1 cellular context compared by ENCODE assay signal in the genomic region with DNA sequence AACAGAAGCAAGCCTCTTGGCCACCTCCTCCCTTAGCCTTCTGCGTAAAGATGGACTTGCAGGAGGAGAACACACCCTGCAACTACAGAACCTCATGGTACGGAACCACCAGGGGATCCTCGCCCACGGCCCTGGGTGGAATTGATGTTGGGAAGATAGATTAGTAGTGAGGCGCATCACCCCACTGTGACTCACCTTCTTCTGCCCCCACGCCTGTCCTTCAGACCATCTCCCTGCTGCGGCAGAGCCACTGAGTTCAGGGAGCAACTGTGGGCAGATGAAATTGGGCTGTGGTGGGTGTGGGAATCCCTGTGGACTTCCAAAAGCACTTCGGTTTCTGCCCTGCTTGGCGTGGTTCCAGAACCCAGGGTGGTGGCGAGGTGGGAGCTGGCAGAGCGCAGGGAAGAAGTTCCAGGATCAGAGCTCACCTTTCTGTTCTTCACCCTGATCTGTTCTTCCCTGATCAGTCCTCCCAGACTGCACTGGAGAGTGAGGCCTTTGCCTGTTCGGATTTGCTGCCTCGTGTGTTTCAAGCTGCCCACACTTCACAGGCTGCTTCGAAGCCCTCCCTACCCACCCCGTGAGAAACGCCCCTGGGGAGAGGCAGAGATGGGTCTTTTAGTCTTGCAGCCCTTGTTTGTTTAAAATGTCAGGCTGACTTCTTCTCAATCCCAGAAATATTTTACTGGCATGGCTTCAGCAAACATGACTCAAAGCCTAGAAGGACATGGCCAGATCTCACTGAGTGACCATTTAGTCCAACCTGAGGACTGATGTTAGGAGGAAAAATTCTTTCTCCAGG.
TF ChIP-seq lines count a peak whose summit lies in the region.

No MANE protein-coding gene starts in this region.

TF ChIP-seq in HEK293, 187 proteins besides CTCF, POLR2A, EP300 and RAD21 (continued from another document):
- TF ChIP-seq, protein P1, sequence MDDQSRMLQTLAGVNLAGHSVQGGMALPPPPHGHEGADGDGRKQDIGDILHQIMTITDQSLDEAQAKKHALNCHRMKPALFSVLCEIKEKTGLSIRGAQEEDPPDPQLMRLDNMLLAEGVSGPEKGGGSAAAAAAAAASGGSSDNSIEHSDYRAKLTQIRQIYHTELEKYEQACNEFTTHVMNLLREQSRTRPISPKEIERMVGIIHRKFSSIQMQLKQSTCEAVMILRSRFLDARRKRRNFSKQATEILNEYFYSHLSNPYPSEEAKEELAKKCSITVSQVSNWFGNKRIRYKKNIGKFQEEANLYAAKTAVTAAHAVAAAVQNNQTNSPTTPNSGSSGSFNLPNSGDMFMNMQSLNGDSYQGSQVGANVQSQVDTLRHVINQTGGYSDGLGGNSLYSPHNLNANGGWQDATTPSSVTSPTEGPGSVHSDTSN (CRISPR knock-in tag; IDR thresholded peaks at IDR 0.05): no peak
- TF ChIP-seq ZNF184 (tag by site-specific recombination; IDR thresholded peaks at IDR 0.05): no peak
- TF ChIP-seq, protein P2, sequence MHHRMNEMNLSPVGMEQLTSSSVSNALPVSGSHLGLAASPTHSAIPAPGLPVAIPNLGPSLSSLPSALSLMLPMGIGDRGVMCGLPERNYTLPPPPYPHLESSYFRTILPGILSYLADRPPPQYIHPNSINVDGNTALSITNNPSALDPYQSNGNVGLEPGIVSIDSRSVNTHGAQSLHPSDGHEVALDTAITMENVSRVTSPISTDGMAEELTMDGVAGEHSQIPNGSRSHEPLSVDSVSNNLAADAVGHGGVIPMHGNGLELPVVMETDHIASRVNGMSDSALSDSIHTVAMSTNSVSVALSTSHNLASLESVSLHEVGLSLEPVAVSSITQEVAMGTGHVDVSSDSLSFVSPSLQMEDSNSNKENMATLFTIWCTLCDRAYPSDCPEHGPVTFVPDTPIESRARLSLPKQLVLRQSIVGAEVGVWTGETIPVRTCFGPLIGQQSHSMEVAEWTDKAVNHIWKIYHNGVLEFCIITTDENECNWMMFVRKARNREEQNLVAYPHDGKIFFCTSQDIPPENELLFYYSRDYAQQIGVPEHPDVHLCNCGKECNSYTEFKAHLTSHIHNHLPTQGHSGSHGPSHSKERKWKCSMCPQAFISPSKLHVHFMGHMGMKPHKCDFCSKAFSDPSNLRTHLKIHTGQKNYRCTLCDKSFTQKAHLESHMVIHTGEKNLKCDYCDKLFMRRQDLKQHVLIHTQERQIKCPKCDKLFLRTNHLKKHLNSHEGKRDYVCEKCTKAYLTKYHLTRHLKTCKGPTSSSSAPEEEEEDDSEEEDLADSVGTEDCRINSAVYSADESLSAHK (tag by site-specific recombination; IDR thresholded peaks at IDR 0.05): 0 out of 2 replicates have a peak, but pooled peaks have one; percentile 30
- TF ChIP-seq, protein P3, sequence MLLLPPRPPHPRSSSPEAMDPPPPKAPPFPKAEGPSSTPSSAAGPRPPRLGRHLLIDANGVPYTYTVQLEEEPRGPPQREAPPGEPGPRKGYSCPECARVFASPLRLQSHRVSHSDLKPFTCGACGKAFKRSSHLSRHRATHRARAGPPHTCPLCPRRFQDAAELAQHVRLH (tag by site-specific recombination; IDR thresholded peaks at IDR 0.05): no peak
- TF ChIP-seq ZNF510 (tag by site-specific recombination; IDR thresholded peaks at IDR 0.05; ENCODE audit: insufficient replicate concordance): no peak
